ENCODE assay signal across 8 cellular contexts in genomic region chr10:13526952-13527863, GRCh38. TPM values are rescaled to one million over a fixed set of nuclear protein-coding genes. Genes with fewer than 3 reads are reported as not detected.
A peak's percentile ranks its signal among the peaks of the same experiment; 100 is the strongest.
DNase-seq lines count a peak whose midpoint lies in the region; ATAC-seq and TF ChIP-seq lines count a peak whose summit lies in the region.

No MANE protein-coding gene starts in this region.

- DNase-seq in AG04449 (ENCODE audit: low read depth, low spot score), result peak; percentile 49
- peak; percentile 65 for DNase-seq in HuH-7 (ENCODE audit: low spot score)
- peak; percentile 79 for DNase-seq in dermis blood vessel endothelial cell
- peak; percentile 34 for DNase-seq in myocyte (ENCODE audit: low read depth)
- no peak for DNase-seq in NCI-H1092 treated with DMSO at 0.1 percent for 48 hours (lab: John Stamatoyannopoulos, UW)

- ATAC-seq in GM21528 (IDR thresholded peaks at IDR 0.05; ENCODE audit: low FRiP score, unreplicated experiment) (no peak), GM18868 (IDR thresholded peaks at IDR 0.05; ENCODE audit: unreplicated experiment) (no peak), HG02610 (IDR thresholded peaks at IDR 0.05; ENCODE audit: unreplicated experiment) (no peak)

- no peak for TF ChIP-seq CTCF in AG04449 (IDR thresholded peaks at IDR 0.05; ENCODE audit: insufficient read depth, low read length, missing control alignments)

- H3K4me3 ChIP-seq in AG04449 (ENCODE audit: low read depth, low read length), result peak overlapping the region; percentile 57

- POLR2A ChIA-PET in AG04449 (lab: Yijun Ruan, JAX), result no interaction called here

- CTCF ChIA-PET in AG04449 (lab: Yijun Ruan, JAX), result interaction anchor here (1.0 to 3.0 kb wide), 8 partner anchors 9 to 155 kb away, joined by 3 to 19 read pairs (median 3); partner anchors contain the start of gene PRPF18

RNA-seq across cellular contexts. Expression of gene BEND7, which starts 1.6 kb away (rescaled TPM):
- total RNA-seq in dermis blood vessel endothelial cell, result 14.2 and 15.3 TPM in 2 replicates
- 5.8 and 11.2 TPM in 2 replicates for total RNA-seq in myocyte
- 12.7 TPM for polyA plus RNA-seq in myocyte (2012)

RNA-seq across cellular contexts. Expression of gene PRPF18, which starts 59.6 kb away (rescaled TPM):
- total RNA-seq in dermis blood vessel endothelial cell (43.6 and 44.1 TPM in 2 replicates), myocyte (36.5 and 43.5 TPM in 2 replicates)
- 11.7 TPM for polyA plus RNA-seq in myocyte (2012)
